In genomic region chrX:153722704-153723350, GRCh38 we compare ENCODE assay signal across 8 cellular contexts. TPM values are rescaled to one million over a fixed set of nuclear protein-coding genes. Genes with fewer than 3 reads are reported as not detected.
DNase-seq lines count a peak whose midpoint lies in the region; ATAC-seq, FAIRE-seq and TF ChIP-seq lines count a peak whose summit lies in the region.

No MANE protein-coding gene starts in this region.

- no peaks in the 10 kb centered on the region for H3K27me3 ChIP-seq in cardiac muscle cell

- peaks cover 9% of the 10 kb centered on the region for H3K4me1 Mint-ChIP-seq in type B pancreatic cell (ENCODE audit: unreplicated experiment)

- no peak for FAIRE-seq in kidney (lab: Jason Lieb, UNC)
- no peak for FAIRE-seq in frontal cortex (lab: Jason Lieb, UNC)

- no peak for ATAC-seq in Right ventricle myocardium superior (ENCODE audit: poor library complexity)
- ATAC-seq in activated naive CD4-positive, alpha-beta T cell treated with anti-CD3 and anti-CD28 coated beads, Interleukin-2, amount 50 U/mL, for 72 hours = no peak
- no peak for ATAC-seq in HG03571 (IDR thresholded peaks at IDR 0.05; ENCODE audit: unreplicated experiment)

- peaks cover 8% of the 10 kb centered on the region for H3K36me3 ChIP-seq in cardiac muscle cell
- peaks cover 11 to 17% of the 10 kb centered on the region in 2 donors for H3K36me3 ChIP-seq in kidney (ENCODE audit: control insufficient read depth in 1 of 2, insufficient read depth in 2 of 2, low read length in 2 of 2)

- H3K27ac ChIP-seq in cardiac muscle cell (peak overlapping the region; percentile 89), kidney (ENCODE audit: low read depth in 2 of 2, low read length in 2 of 2) (peak overlapping the region in 1 of 2 donors; percentile 72)

- H3K4me1 ChIP-seq in cardiac muscle cell (ENCODE audit: low read depth) = peaks cover 16% of the 10 kb centered on the region
- H3K4me1 ChIP-seq in kidney (ENCODE audit: control insufficient read depth in 1 of 2, insufficient read depth in 1 of 2, low read depth in 1 of 2, low read length in 2 of 2) = peaks cover 8 to 34% of the 10 kb centered on the region in 2 donors

- H3K9me3 ChIP-seq in cardiac muscle cell (ENCODE audit: low read depth) = no peaks in the 10 kb centered on the region
- H3K9me3 ChIP-seq in kidney (ENCODE audit: control insufficient read depth in 1 of 2, low read length in 2 of 2) = no peaks in the 10 kb centered on the region

- H3K9ac ChIP-seq in kidney (ENCODE audit: low read length in 2 of 2) = peak overlapping the region; percentile 28 to 32

- DNase-seq in cardiac muscle cell (ENCODE audit: low read depth in 1 of 2, low spot score in 1 of 2) = no peak
- no peak for DNase-seq in Right ventricle myocardium superior
- no peak for DNase-seq in activated naive CD4-positive, alpha-beta T cell treated with anti-CD3 and anti-CD28 coated beads, Interleukin-2, amount 50 U/mL, for 72 hours (ENCODE audit: low spot score in 2 of 2)
- DNase-seq in kidney = peak; percentile 53
- no peak for DNase-seq in type B pancreatic cell (ENCODE audit: extremely low spot score, unreplicated experiment)
- DNase-seq in frontal cortex (ENCODE audit: low spot score in 2 of 2) = no peak
- DNase-seq in hypothalamus (lab: John Stamatoyannopoulos, UW) = no peak

- peak overlapping the region; percentile 46 for H3K4me3 ChIP-seq in cardiac muscle cell
- peak overlapping the region; percentile 58 to 63 for H3K4me3 ChIP-seq in kidney (ENCODE audit: low read length in 2 of 2)

- peaks cover 4 to 11% of the 10 kb centered on the region in 2 donors for H3K36me3 Mint-ChIP-seq in activated naive CD4-positive, alpha-beta T cell treated with anti-CD3 and anti-CD28 coated beads, Interleukin-2, amount 50 U/mL, for 72 hours
- H3K36me3 Mint-ChIP-seq in type B pancreatic cell = peaks cover 11% of the 10 kb centered on the region

- TF ChIP-seq CTCF in cardiac muscle cell (IDR thresholded peaks at IDR 0.05; ENCODE audit: low read depth, low read length) = no peak
- TF ChIP-seq CTCF in kidney (IDR thresholded peaks at IDR 0.05; ENCODE audit: borderline replicate concordance, extremely low read depth, insufficient read depth) = no peak
- no peak for TF ChIP-seq CTCF in type B pancreatic cell (conservative IDR thresholded peaks at IDR 0.05)

- no peaks in the 10 kb centered on the region for H3K9me3 Mint-ChIP-seq in activated naive CD4-positive, alpha-beta T cell treated with anti-CD3 and anti-CD28 coated beads, Interleukin-2, amount 50 U/mL, for 72 hours
- no peaks in the 10 kb centered on the region for H3K9me3 Mint-ChIP-seq in type B pancreatic cell

- intact Hi-C loops in Right ventricle myocardium superior (cut with DNase I) = no loop called here
- intact Hi-C loops in kidney (cut with DNase I) = no loop called here

- H3K27ac Mint-ChIP-seq in activated naive CD4-positive, alpha-beta T cell treated with anti-CD3 and anti-CD28 coated beads, Interleukin-2, amount 50 U/mL, for 72 hours = peak overlapping the region; percentile 74 to 83
- H3K27ac Mint-ChIP-seq in type B pancreatic cell = peak overlapping the region; percentile 94

- H3K27me3 Mint-ChIP-seq in type B pancreatic cell = no peaks in the 10 kb centered on the region

- H3K4me3 Mint-ChIP-seq in type B pancreatic cell = peak overlapping the region; percentile 90

RNA-seq across cellular contexts. Expression of gene BCAP31, which starts 1.4 kb away (rescaled TPM):
- 74.7 and 94.0 TPM in 2 replicates for total RNA-seq in cardiac muscle cell
- 189 and 269 TPM in 2 replicates for polyA plus RNA-seq in cardiac muscle cell
- 86.4 TPM for total RNA-seq in Right ventricle myocardium superior
- total RNA-seq in activated naive CD4-positive, alpha-beta T cell treated with anti-CD3 and anti-CD28 coated beads, Interleukin-2, amount 50 U/mL, for 72 hours = 10 to 100 TPM; 67.4 to 92.7 TPM
- 218 TPM for total RNA-seq in kidney
- polyA plus RNA-seq in kidney (ENCODE audit: insufficient read depth, low read depth, low replicate concordance) = 246 TPM
- total RNA-seq in type B pancreatic cell (ENCODE audit: low replicate concordance) = 160 and 223 TPM in 2 replicates
- total RNA-seq in frontal cortex = 57.5 TPM

RNA-seq across cellular contexts. Expression of gene ABCD1, which starts 1.8 kb away (rescaled TPM):
- total RNA-seq in cardiac muscle cell (23.8 and 28.7 TPM in 2 replicates), Right ventricle myocardium superior (14.7 TPM), kidney (13.7 TPM), type B pancreatic cell (ENCODE audit: low replicate concordance) (6.2 and 8.0 TPM in 2 replicates), frontal cortex (3.7 TPM)
- polyA plus RNA-seq in cardiac muscle cell (14.6 and 15.3 TPM in 2 replicates), kidney (ENCODE audit: insufficient read depth, low read depth, low replicate concordance) (5.2 TPM)
- 1 to 10 TPM; 5.6 to 6.7 TPM for total RNA-seq in activated naive CD4-positive, alpha-beta T cell treated with anti-CD3 and anti-CD28 coated beads, Interleukin-2, amount 50 U/mL, for 72 hours

RNA-seq across cellular contexts. Expression of gene SLC6A8, which starts 35.1 kb away (rescaled TPM):
- 23.7 and 29.0 TPM in 2 replicates for total RNA-seq in cardiac muscle cell
- 35.8 and 37.3 TPM in 2 replicates for polyA plus RNA-seq in cardiac muscle cell
- 192 TPM for total RNA-seq in Right ventricle myocardium superior
- 1 to 10 TPM in 1 of 2 donors, under 1 TPM in 1; 0.16 to 2.2 TPM for total RNA-seq in activated naive CD4-positive, alpha-beta T cell treated with anti-CD3 and anti-CD28 coated beads, Interleukin-2, amount 50 U/mL, for 72 hours
- 110 TPM for total RNA-seq in kidney
- 79.7 TPM for polyA plus RNA-seq in kidney (ENCODE audit: insufficient read depth, low read depth, low replicate concordance)
- 19.9 and 56.8 TPM in 2 replicates for total RNA-seq in type B pancreatic cell (ENCODE audit: low replicate concordance)
- 12.2 TPM for total RNA-seq in frontal cortex

RNA-seq across cellular contexts. Expression of gene PLXNB3, which starts 41.2 kb away (rescaled TPM):
- total RNA-seq in cardiac muscle cell = 0.48 and 0.85 TPM in 2 replicates
- 0.34 and 1.4 TPM in 2 replicates for polyA plus RNA-seq in cardiac muscle cell
- total RNA-seq in Right ventricle myocardium superior = 1.5 TPM
- total RNA-seq in activated naive CD4-positive, alpha-beta T cell treated with anti-CD3 and anti-CD28 coated beads, Interleukin-2, amount 50 U/mL, for 72 hours = 1 to 10 TPM; 1.5 to 3.2 TPM
- 5.6 TPM for total RNA-seq in kidney
- 2.2 TPM for polyA plus RNA-seq in kidney (ENCODE audit: insufficient read depth, low read depth, low replicate concordance)
- total RNA-seq in type B pancreatic cell (ENCODE audit: low replicate concordance) = 1.2 and 1.4 TPM in 2 replicates
- total RNA-seq in frontal cortex = 0.82 TPM

RNA-seq across cellular contexts. Expression of gene PNCK, which starts 49.2 kb away (rescaled TPM):
- 19.4 and 23.5 TPM in 2 replicates for total RNA-seq in cardiac muscle cell
- 14.5 and 25.5 TPM in 2 replicates for polyA plus RNA-seq in cardiac muscle cell
- total RNA-seq in Right ventricle myocardium superior = 8.1 TPM
- 1 to 10 TPM; 1.0 to 2.9 TPM for total RNA-seq in activated naive CD4-positive, alpha-beta T cell treated with anti-CD3 and anti-CD28 coated beads, Interleukin-2, amount 50 U/mL, for 72 hours
- total RNA-seq in kidney = 1.5 TPM
- polyA plus RNA-seq in kidney (ENCODE audit: insufficient read depth, low read depth, low replicate concordance) = 5.5 TPM
- total RNA-seq in type B pancreatic cell (ENCODE audit: low replicate concordance) = 2.2 and 3.7 TPM in 2 replicates
- 18.3 TPM for total RNA-seq in frontal cortex
